8 cellular contexts compared by ENCODE assay signal in the genomic region with DNA sequence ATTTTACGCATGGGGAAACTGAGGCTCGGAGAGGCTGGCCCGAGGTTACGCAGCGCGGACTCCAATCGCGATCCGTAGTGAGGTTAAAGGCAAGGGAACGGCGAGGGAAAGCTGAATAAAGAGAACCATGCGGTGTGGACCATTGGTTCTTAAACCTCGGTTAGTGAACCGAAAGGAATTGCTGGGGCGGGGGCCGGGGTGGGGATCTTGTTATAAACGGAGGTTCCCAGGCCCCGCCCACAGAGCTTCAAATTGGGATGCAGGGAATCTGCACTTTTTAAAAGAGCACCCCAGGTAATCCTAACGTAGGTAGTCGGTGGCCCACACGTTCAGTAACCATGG. TPM values are rescaled to one million over a fixed set of nuclear protein-coding genes. Genes with fewer than 3 reads are reported as not detected.
DNase-seq lines count a peak whose midpoint lies in the region; ATAC-seq and TF ChIP-seq lines count a peak whose summit lies in the region.

No MANE protein-coding gene starts in this region.

- H3K9me3 Mint-ChIP-seq in activated CD8-positive, alpha-beta T cell treated with anti-CD3 and anti-CD28 coated beads, Interleukin-2, amount 10 ng/mL, durations not matched to agents 7 days and 5 days (ENCODE audit: insufficient read depth): no peaks in the 10 kb centered on the region

- peaks cover 13% of the 10 kb centered on the region for H3K36me3 Mint-ChIP-seq in activated CD8-positive, alpha-beta T cell treated with anti-CD3 and anti-CD28 coated beads, Interleukin-2, amount 10 ng/mL, durations not matched to agents 7 days and 5 days (ENCODE audit: low read depth)

- POLR2A ChIA-PET in activated CD8-positive, alpha-beta T cell treated with anti-CD3 and anti-CD28 coated beads, Interleukin-2, amount 10 ng/mL, durations not matched to agents 7 days and 5 days (lab: Charles Lee): interaction anchor here (0.6 kb wide), 1 partner anchor 662 kb away, joined by 3 read pairs; no protein-coding TSS in a partner anchor

- CTCF ChIA-PET in activated CD8-positive, alpha-beta T cell treated with anti-CD3 and anti-CD28 coated beads, Interleukin-2, amount 10 ng/mL, durations not matched to agents 7 days and 5 days (lab: Charles Lee): interaction anchor here (1.0 to 1.7 kb wide), 3 partner anchors 15 to 118 kb away, joined by 3 to 4 read pairs (median 4); no protein-coding TSS in a partner anchor

- no peaks in the 10 kb centered on the region for H3K9me3 ChIP-seq in stomach smooth muscle (ENCODE audit: control insufficient read depth in 2 of 2, low read length in 2 of 2)

- peak overlapping the region; percentile 91 for H3K4me3 Mint-ChIP-seq in activated CD8-positive, alpha-beta T cell treated with anti-CD3 and anti-CD28 coated beads, Interleukin-2, amount 10 ng/mL, durations not matched to agents 7 days and 5 days

- no peak for DNase-seq in AG10803 (ENCODE audit: low read depth)
- no peak for DNase-seq in HFF-Myc (ENCODE audit: extremely low read depth, low read depth)
- peak; percentile 25 for DNase-seq in activated CD8-positive, alpha-beta T cell treated with anti-CD3 and anti-CD28 coated beads, Interleukin-2, amount 10 ng/mL, durations not matched to agents 7 days and 5 days
- peak; percentile 53 for DNase-seq in iPS-NIHi7 (ENCODE audit: extremely low spot score)
- no peak for DNase-seq in stimulated activated CD4-positive, alpha-beta T cell treated with anti-CD3 and anti-CD28 coated beads, Interleukin-1b, Interleukin-23, amount 100 ng/mL, for 48 hours
- DNase-seq in NK-92 treated with Interleukin-12 subunit alpha and Interleukin-12 subunit beta, amount 100 ng/mL, for 24 hours (lab: John Stamatoyannopoulos, UW): no peak

- TF ChIP-seq CTCF in AG10803 (conservative IDR thresholded peaks at IDR 0.05; ENCODE audit: low read length) (no peak), HFF-Myc (IDR thresholded peaks at IDR 0.05; ENCODE audit: low read depth, low read length, missing control alignments) (no peak)

- H3K27me3 ChIP-seq in stomach smooth muscle (ENCODE audit: control insufficient read depth in 1 of 2, insufficient read depth in 2 of 2, low read length in 2 of 2): no peaks in the 10 kb centered on the region

- H3K27me3 Mint-ChIP-seq in activated CD8-positive, alpha-beta T cell treated with anti-CD3 and anti-CD28 coated beads, Interleukin-2, amount 10 ng/mL, durations not matched to agents 7 days and 5 days (ENCODE audit: low read depth): no peaks in the 10 kb centered on the region

- H3K4me1 Mint-ChIP-seq in activated CD8-positive, alpha-beta T cell treated with anti-CD3 and anti-CD28 coated beads, Interleukin-2, amount 10 ng/mL, durations not matched to agents 7 days and 5 days (ENCODE audit: low read depth): peaks cover 17% of the 10 kb centered on the region

- H3K27ac Mint-ChIP-seq in activated CD8-positive, alpha-beta T cell treated with anti-CD3 and anti-CD28 coated beads, Interleukin-2, amount 10 ng/mL, durations not matched to agents 7 days and 5 days: no peak overlapping the region

- H3K4me1 ChIP-seq in stomach smooth muscle (ENCODE audit: control insufficient read depth, insufficient read depth, low read length): peaks cover 12% of the 10 kb centered on the region

- no peak for ATAC-seq in activated CD8-positive, alpha-beta T cell treated with anti-CD3 and anti-CD28 coated beads, Interleukin-2, amount 10 ng/mL, durations not matched to agents 7 days and 5 days
- ATAC-seq in HG03139 (IDR thresholded peaks at IDR 0.05; ENCODE audit: unreplicated experiment): no peak

- peaks cover 7 to 8% of the 10 kb centered on the region in 2 donors for H3K36me3 ChIP-seq in stomach smooth muscle (ENCODE audit: control insufficient read depth in 2 of 2, insufficient read depth in 2 of 2, low read length in 2 of 2)

- peak overlapping the region; percentile 75 to 79 for H3K9ac ChIP-seq in stomach smooth muscle (ENCODE audit: low read length in 2 of 2)

- peak overlapping the region; percentile 67 for H3K27ac ChIP-seq in stomach smooth muscle (ENCODE audit: low read length)

- H3K4me3 ChIP-seq in AG10803 (ENCODE audit: low read length) (peak overlapping the region; percentile 98), HFF-Myc (replicated peaks; ENCODE audit: low read depth, low read length) (peak overlapping the region; percentile 93), stomach smooth muscle (ENCODE audit: low read length in 2 of 2) (peak overlapping the region; percentile 85 to 93)

RNA-seq across cellular contexts. Expression of gene IQCK, which starts 0.5 kb away (rescaled TPM):
- under 1 TPM; 0.81 to 0.97 TPM for total RNA-seq in activated CD8-positive, alpha-beta T cell treated with anti-CD3 and anti-CD28 coated beads, Interleukin-2, amount 10 ng/mL, durations not matched to agents 7 days and 5 days

RNA-seq across cellular contexts. Expression of gene KNOP1, which starts 0.6 kb away (rescaled TPM):
- 10 to 100 TPM; 22.0 to 23.7 TPM for total RNA-seq in activated CD8-positive, alpha-beta T cell treated with anti-CD3 and anti-CD28 coated beads, Interleukin-2, amount 10 ng/mL, durations not matched to agents 7 days and 5 days

Comparison
In these comparisons a context has a peak if more than half of its experiments do, and no peak if none do; other contexts are left out.
1. DNase-seq: peak in activated CD8-positive, alpha-beta T cell treated with anti-CD3 and anti-CD28 coated beads, Interleukin-2, amount 10 ng/mL, durations not matched to agents 7 days and 5 days (single experiment) and iPS-NIHi7 (single experiment); none in AG10803 (single experiment), HFF-Myc (single experiment), stimulated activated CD4-positive, alpha-beta T cell treated with anti-CD3 and anti-CD28 coated beads, Interleukin-1b, Interleukin-23, amount 100 ng/mL, for 48 hours (single experiment) and NK-92 treated with Interleukin-12 subunit alpha and Interleukin-12 subunit beta, amount 100 ng/mL, for 24 hours (single experiment).
2. Peak in every context shown above with its lines, with median percentiles within 50 percentile points of each other: H3K4me3 ChIP-seq.